8 cellular contexts compared by ENCODE assay signal in the genomic region with DNA sequence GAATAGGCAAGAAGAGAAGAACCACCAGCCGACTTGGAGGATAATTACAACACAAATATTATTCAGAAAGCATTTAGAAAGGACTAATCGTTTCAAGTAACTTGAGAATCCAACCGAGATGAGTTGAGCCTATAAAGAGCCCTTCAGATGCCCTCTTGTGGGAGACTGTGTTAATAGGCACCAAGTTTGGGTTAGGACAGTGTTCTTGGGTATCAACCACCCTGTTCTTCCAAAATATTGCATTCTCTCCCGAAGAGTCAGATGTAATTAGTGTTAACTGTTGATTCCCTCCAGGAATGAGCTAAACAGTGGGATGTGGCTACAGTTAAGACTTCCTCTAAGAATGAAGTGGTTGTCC.
DNase-seq lines count a peak whose midpoint lies in the region; ATAC-seq and TF ChIP-seq lines count a peak whose summit lies in the region.

No MANE protein-coding gene starts in this region.

- no peaks in the 10 kb centered on the region for H3K4me1 ChIP-seq in CD4-positive, alpha-beta memory T cell (ENCODE audit: insufficient read depth, low read length)
- H3K4me1 ChIP-seq in heart left ventricle (peaks cover 0 to 23% (median 5%) of the 10 kb centered on the region in 12 donors), thyroid gland (peaks cover 11 to 37% of the 10 kb centered on the region in 2 donors)

- H3K4me3 ChIP-seq in CD4-positive, alpha-beta memory T cell (ENCODE audit: low read length in 2 of 2): no peak overlapping the region
- H3K4me3 ChIP-seq in heart left ventricle (no peak overlapping the region), thyroid gland (replicated peaks in 1 of 3) (no peak overlapping the region)

- intact Hi-C loops in CD4-positive, alpha-beta memory T cell (cut with micrococcal nuclease): loop anchor here (1.0 kb wide), 1 partner anchor 256 kb away; no protein-coding TSS in a partner anchor
- intact Hi-C loops in heart left ventricle (cut with DNase I): loop anchor here in 6 of 10 donors (2.0 to 10.0 kb wide), 4 partner anchors 155 to 255 kb away; a partner anchor contains a TSS
- intact Hi-C loops in thyroid gland (cut with DNase I): loop anchor here (5.0 to 10.0 kb wide), 3 partner anchors 55 to 253 kb away; a partner anchor contains a TSS

- WGBS in heart left ventricle, 4 donors: 30 to 56% (median 36%) methylated on average over 4 of the region's 4 CpGs
- 6 to 8% methylated on average over 4 of the region's 4 CpGs for WGBS in thyroid gland, 2 donors

- TF ChIP-seq POLR2A in heart left ventricle (IDR thresholded peaks at IDR 0.05): no peak
- TF ChIP-seq POLR2A in thyroid gland (IDR thresholded peaks at IDR 0.05): no peak

- CTCF ChIA-PET in CD4-positive, alpha-beta memory T cell (lab: Charles Lee; ENCODE audit: partially characterized antibody): interaction anchor here (0.8 to 2.9 kb wide), 7 partner anchors 10 to 256 kb away, joined by 3 to 45 read pairs (median 5); no protein-coding TSS in a partner anchor

- DNase-seq in CD4-positive, alpha-beta memory T cell: peak in 4 of 5 donors; percentile 7 to 22 (median 12)
- DNase-seq in HS-5 (ENCODE audit: low read depth): peak; percentile 24
- DNase-seq in SK-MEL-5 (ENCODE audit: low read depth, low spot score): peak; percentile 83
- no peak for DNase-seq in heart left ventricle
- no peak for DNase-seq in thyroid gland

- H3K4me3 Mint-ChIP-seq in CD4-positive, alpha-beta memory T cell: no peak overlapping the region

- no peaks in the 10 kb centered on the region for H3K27me3 Mint-ChIP-seq in CD4-positive, alpha-beta memory T cell

- peak in 2 of 4 donors; percentile 49 to 54 for ATAC-seq in heart left ventricle
- no peak for ATAC-seq in GM18907 (IDR thresholded peaks at IDR 0.05; ENCODE audit: unreplicated experiment)
- ATAC-seq in GM21825 (IDR thresholded peaks at IDR 0.05; ENCODE audit: unreplicated experiment): no peak
- no peak for ATAC-seq in GM21526 (IDR thresholded peaks at IDR 0.05; ENCODE audit: low FRiP score, unreplicated experiment)

- POLR2A ChIA-PET in CD4-positive, alpha-beta memory T cell (lab: Charles Lee; ENCODE audit: partially characterized antibody): interaction anchor here (0.6 kb wide), 1 partner anchor 20 kb away, joined by 4 read pairs; no protein-coding TSS in a partner anchor

- TF ChIP-seq CTCF in heart left ventricle (IDR thresholded peaks at IDR 0.05): peak; percentile 17 to 57 (median 38)
- TF ChIP-seq CTCF in thyroid gland (IDR thresholded peaks at IDR 0.05): peak in 4 of 6 experiments; percentile 33 to 46 (median 38)

- H3K36me3 ChIP-seq in CD4-positive, alpha-beta memory T cell (ENCODE audit: insufficient read depth, low read length): peaks cover 30% of the 10 kb centered on the region
- H3K36me3 ChIP-seq in heart left ventricle (peaks cover 0 to 14% (median 4%) of the 10 kb centered on the region in 9 donors), thyroid gland (no peaks in the 10 kb centered on the region)

- H3K36me3 Mint-ChIP-seq in CD4-positive, alpha-beta memory T cell: peaks cover 35 to 43% of the 10 kb centered on the region in 2 donors

- H3K9me3 Mint-ChIP-seq in CD4-positive, alpha-beta memory T cell: peaks cover 0 to 2% (median 0%) of the 10 kb centered on the region in 8 donors

- H3K27ac ChIP-seq in CD4-positive, alpha-beta memory T cell (ENCODE audit: low read depth, low read length): no peak overlapping the region
- H3K27ac ChIP-seq in heart left ventricle (peak overlapping the region in 1 of 12 donors; percentile 29), thyroid gland (peak overlapping the region; percentile 78 to 89 (median 84))

- no peaks in the 10 kb centered on the region for H3K9me3 ChIP-seq in CD4-positive, alpha-beta memory T cell (ENCODE audit: control insufficient read depth in 1 of 2, low read length in 2 of 2)
- peaks cover 0 to 3% (median 0%) of the 10 kb centered on the region in 12 donors for H3K9me3 ChIP-seq in heart left ventricle
- H3K9me3 ChIP-seq in thyroid gland: no peaks in the 10 kb centered on the region

- peaks cover 0 to 11% (median 5%) of the 10 kb centered on the region in 4 donors for H3K4me1 Mint-ChIP-seq in CD4-positive, alpha-beta memory T cell

- in situ Hi-C loops in SK-MEL-5 (cut with HindIII; ENCODE audit: low pct_unique_long_range_greater_than_20kb, low sequenced_read_pairs): no loop called here

- H3K27me3 ChIP-seq in CD4-positive, alpha-beta memory T cell (ENCODE audit: insufficient read depth, low read length): no peaks in the 10 kb centered on the region
- H3K27me3 ChIP-seq in heart left ventricle: no peaks in the 10 kb centered on the region
- H3K27me3 ChIP-seq in thyroid gland: no peaks in the 10 kb centered on the region

- H3K27ac Mint-ChIP-seq in CD4-positive, alpha-beta memory T cell: peak overlapping the region in 1 of 7 donors; percentile 7

Comparison
In these comparisons a context has a peak if more than half of its experiments do, and no peak if none do; other contexts are left out.
1. DNase-seq: peak in CD4-positive, alpha-beta memory T cell (4 of 5), HS-5 (single experiment) and SK-MEL-5 (single experiment); none in heart left ventricle (0 of 5) and thyroid gland (0 of 2).